Comparison of ENCODE assay signal across 10 cellular contexts in genomic region chr13:99984463-99985242, GRCh38. TPM values are rescaled to one million over a fixed set of nuclear protein-coding genes. Genes with fewer than 3 reads are reported as not detected.
DNase-seq lines count a peak whose midpoint lies in the region; ATAC-seq and TF ChIP-seq lines count a peak whose summit lies in the region.
"Had no signal": no experiment of that assay in that cellular context is flagged by ENCODE, and none has a peak within 500 bp of the region (broad histone marks: within the 10 kb centered on the region; RNA-seq: fewer than 3 reads in every experiment).

No MANE protein-coding gene starts in this region.

- no peaks in the 10 kb centered on the region for H3K27me3 Mint-ChIP-seq in Calu3 (ENCODE audit: unreplicated experiment)
- peaks cover 40% of the 10 kb centered on the region for H3K27me3 Mint-ChIP-seq in activated T-helper 17 cell treated with anti-CD3 and anti-CD28 coated beads, Interleukin-2, amount 50 U/mL, for 72 hours

- intact Hi-C loops in Calu3 (cut with micrococcal nuclease; ENCODE audit: unreplicated experiment) = no loop called here
- intact Hi-C loops in Right ventricle myocardium inferior (cut with DNase I) = no loop called here

- peak overlapping the region; percentile 60 for H3K4me3 Mint-ChIP-seq in Calu3 (ENCODE audit: low read depth, unreplicated experiment)
- H3K4me3 Mint-ChIP-seq in activated T-helper 17 cell treated with anti-CD3 and anti-CD28 coated beads, Interleukin-2, amount 50 U/mL, for 72 hours = no peak overlapping the region

- peaks cover 4% of the 10 kb centered on the region for H3K36me3 Mint-ChIP-seq in Calu3 (ENCODE audit: insufficient read depth, unreplicated experiment)
- H3K36me3 Mint-ChIP-seq in activated T-helper 17 cell treated with anti-CD3 and anti-CD28 coated beads, Interleukin-2, amount 50 U/mL, for 72 hours (ENCODE audit: low read depth) = peaks cover 27% of the 10 kb centered on the region

- BruUV-seq in Calu3 (replicated peaks; lab: Mats Ljungman, UMichigan) = no TSS peak

- ATAC-seq in activated T-helper 17 cell treated with anti-CD3 and anti-CD28 coated beads, Interleukin-2, amount 50 U/mL, for 72 hours (replicated peaks) = no peak
- ATAC-seq in Right ventricle myocardium inferior = no peak

- H3K4me1 Mint-ChIP-seq in Calu3 (ENCODE audit: low read depth, unreplicated experiment) = no peaks in the 10 kb centered on the region
- H3K4me1 Mint-ChIP-seq in activated T-helper 17 cell treated with anti-CD3 and anti-CD28 coated beads, Interleukin-2, amount 50 U/mL, for 72 hours = peaks cover 5% of the 10 kb centered on the region

- H3K27ac Mint-ChIP-seq in Calu3 (ENCODE audit: unreplicated experiment) = peak overlapping the region; percentile 33
- H3K27ac Mint-ChIP-seq in activated T-helper 17 cell treated with anti-CD3 and anti-CD28 coated beads, Interleukin-2, amount 50 U/mL, for 72 hours = peak overlapping the region; percentile 28

- no peak for TF ChIP-seq CTCF in Calu3 (IDR thresholded peaks at IDR 0.05; ENCODE audit: unreplicated experiment)

- DNase-seq in Calu3 = no peak
- peak in 48 of 76 experiments; percentile 4 to 82 (median 33) for DNase-seq in HUDEP-2 (lab: John Stamatoyannopoulos, UW; ENCODE audit: unreplicated experiment in 76 of 76)
- peak; percentile 62 for DNase-seq in islet precursor cell
- DNase-seq in GF-D8 (lab: John Stamatoyannopoulos, UW) = no peak
- no peak for DNase-seq in NCI-H2196 treated with DMSO at 0.1 percent for 48 hours (lab: John Stamatoyannopoulos, UW; ENCODE audit: unreplicated experiment)
- DNase-seq in Right ventricle myocardium inferior (ENCODE audit: missing footprints) = no peak
- no peak for DNase-seq in hepatic stellate cell (ENCODE audit: low spot score)
- DNase-seq: activated gamma-delta T cell treated with Interleukin-2 at 50 U/mL for 16 hours, SHP77 had no signal

- H3K9me3 Mint-ChIP-seq in Calu3 (ENCODE audit: low read depth, unreplicated experiment) = no peaks in the 10 kb centered on the region
- H3K9me3 Mint-ChIP-seq in activated T-helper 17 cell treated with anti-CD3 and anti-CD28 coated beads, Interleukin-2, amount 50 U/mL, for 72 hours = no peaks in the 10 kb centered on the region

- CTCF ChIA-PET in Calu3 (lab: Charles Lee) = no interaction called here

RNA-seq across cellular contexts. Expression of gene ZIC2, which starts 3.1 kb away (rescaled TPM):
- 3.5 and 3.6 TPM in 2 replicates for total RNA-seq in Calu3 (2022)
- total RNA-seq in activated T-helper 17 cell treated with anti-CD3 and anti-CD28 coated beads, Interleukin-2, amount 50 U/mL, for 72 hours = under 1 TPM in 1 of 2 donors, not detected in 1; 0.84 TPM
- not detected for total RNA-seq in Right ventricle myocardium inferior

RNA-seq across cellular contexts. Expression of gene ZIC5, which starts 13.1 kb away (rescaled TPM):
- total RNA-seq in Calu3 (2022) (0.57 and 0.71 TPM in 2 replicates), Right ventricle myocardium inferior (not detected)
- under 1 TPM in 1 of 2 donors, not detected in 1; 0.04 TPM for total RNA-seq in activated T-helper 17 cell treated with anti-CD3 and anti-CD28 coated beads, Interleukin-2, amount 50 U/mL, for 72 hours

Comparison
In these comparisons a context has a peak if more than half of its experiments do, and no peak if none do; other contexts are left out.
1. DNase-seq: peak in HUDEP-2 (48 of 76) and islet precursor cell (single experiment); none in Calu3 (single experiment), GF-D8 (single experiment), NCI-H2196 treated with DMSO at 0.1 percent for 48 hours (single experiment), Right ventricle myocardium inferior (single experiment) and hepatic stellate cell (single experiment).